Comparison of ENCODE assay signal across 12 cellular contexts in the genomic region with DNA sequence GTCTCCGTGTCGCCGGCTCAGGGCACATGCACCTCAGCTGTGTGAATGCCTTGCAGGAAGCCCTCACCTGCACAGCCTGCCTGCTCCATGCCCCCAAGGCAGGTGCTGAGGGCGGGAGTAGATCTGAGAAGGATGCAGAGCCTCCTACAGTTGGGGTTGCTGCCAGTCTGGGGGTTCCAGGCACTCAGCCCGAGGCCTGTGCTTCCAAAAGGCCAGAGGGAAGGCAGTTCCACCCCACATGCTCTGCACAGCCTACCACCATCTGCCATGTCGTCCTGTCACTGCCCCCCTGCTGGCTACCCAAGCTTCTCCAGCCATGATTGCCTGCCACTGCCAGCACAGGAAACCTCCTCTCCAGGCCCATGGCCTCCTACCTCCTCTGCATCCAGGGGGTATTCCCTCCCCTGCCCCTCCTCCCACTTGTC. TPM values are rescaled to one million over a fixed set of nuclear protein-coding genes. Genes with fewer than 3 reads are reported as not detected.
DNase-seq lines count a peak whose midpoint lies in the region; ATAC-seq and TF ChIP-seq lines count a peak whose summit lies in the region.
"Had no signal": no experiment of that assay in that cellular context is flagged by ENCODE, and none has a peak within 500 bp of the region (broad histone marks: within the 10 kb centered on the region; RNA-seq: fewer than 3 reads in every experiment).

No MANE protein-coding gene starts in this region.

- TF ChIP-seq POLR2A in esophagus squamous epithelium (IDR thresholded peaks at IDR 0.05) = no peak

- peaks cover 85% of the 10 kb centered on the region for H3K79me2 ChIP-seq in MM.1S (ENCODE audit: low read length)

- no peak for DNase-seq in MM.1S
- DNase-seq in esophagus squamous epithelium (lab: John Stamatoyannopoulos, UW) = no peak
- no peak for DNase-seq in stimulated activated CD4-positive, alpha-beta T cell treated with anti-CD3 and anti-CD28 coated beads, Interleukin-4, amount 100 ng/mL, for 4 hours
- DNase-seq in sciatic nerve (ENCODE audit: low spot score) = no peak
- DNase-seq: BE2C, NCI-H2081 treated with DMSO at 0.1 percent for 48 hours had no signal

- 0 out of 2 replicates have a peak overlapping the region, but pooled peaks have one; percentile 11 for H3K4me2 ChIP-seq in MM.1S (ENCODE audit: low read depth, low read length)
- H3K4me2 ChIP-seq: neural progenitor cell had no signal

- no peaks in the 10 kb centered on the region for H4K20me1 ChIP-seq in MM.1S (ENCODE audit: insufficient read depth, low read length)

- H3K9ac ChIP-seq in MM.1S (ENCODE audit: low read length) (no peak overlapping the region), skeletal muscle tissue (ENCODE audit: low read depth in 1 of 3, low read length in 3 of 3) (peak overlapping the region; percentile 19 to 84 (median 34))
- H3K9ac ChIP-seq: neural progenitor cell had no signal

- ATAC-seq in GM18909 (IDR thresholded peaks at IDR 0.05; ENCODE audit: poor library complexity, unreplicated experiment) (no peak), HG02884 (IDR thresholded peaks at IDR 0.05; ENCODE audit: unreplicated experiment) (no peak), sciatic nerve (no peak)
- ATAC-seq: Panc1 had no signal

- H2AFZ ChIP-seq in MM.1S (ENCODE audit: low read length) = no peak overlapping the region
- H2AFZ ChIP-seq: neural progenitor cell had no signal

- no peaks in the 10 kb centered on the region for H3K9me3 ChIP-seq in MM.1S (replicated peaks; ENCODE audit: insufficient read depth, low read length)
- no peaks in the 10 kb centered on the region for H3K9me3 ChIP-seq in esophagus squamous epithelium
- H3K9me3 ChIP-seq in skeletal muscle tissue (ENCODE audit: control insufficient read depth in 3 of 3, low read length in 3 of 3) = no peaks in the 10 kb centered on the region
- H3K9me3 ChIP-seq: BE2C had no signal

- H3K27ac ChIP-seq in C4-2B (peak overlapping the region; percentile 72), MM.1S (ENCODE audit: low read length) (no peak overlapping the region), esophagus squamous epithelium (peak overlapping the region; percentile 56 to 86 (median 82)), skeletal muscle tissue (ENCODE audit: low read depth, low read length) (peak overlapping the region; percentile 89)
- H3K27ac ChIP-seq: neural progenitor cell had no signal

- peaks cover 16% of the 10 kb centered on the region for H3F3A ChIP-seq in MM.1S (ENCODE audit: insufficient read depth, low read length)

- peaks cover 36% of the 10 kb centered on the region for H3K4me1 ChIP-seq in MM.1S (ENCODE audit: low read length)
- H3K4me1 ChIP-seq in esophagus squamous epithelium = peaks cover 62 to 90% (median 81%) of the 10 kb centered on the region in 3 donors
- H3K4me1 ChIP-seq in skeletal muscle tissue (ENCODE audit: control insufficient read depth in 3 of 3, insufficient read depth in 3 of 3, low read length in 3 of 3) = peaks cover 73 to 85% (median 81%) of the 10 kb centered on the region in 3 donors
- H3K4me1 ChIP-seq: BE2C, neural progenitor cell had no signal

- H3K36me3 ChIP-seq in MM.1S (replicated peaks; ENCODE audit: insufficient read depth, low read length) (no peaks in the 10 kb centered on the region), esophagus squamous epithelium (no peaks in the 10 kb centered on the region), skeletal muscle tissue (ENCODE audit: control insufficient read depth in 3 of 3, insufficient read depth in 3 of 3, low read length in 3 of 3) (no peaks in the 10 kb centered on the region)
- H3K36me3 ChIP-seq: BE2C, neural progenitor cell had no signal

- intact Hi-C loops in esophagus squamous epithelium (cut with DNase I) = no loop called here
- intact Hi-C loops in sciatic nerve (cut with DNase I) = no loop called here

- H3K27me3 ChIP-seq in MM.1S (replicated peaks; ENCODE audit: insufficient read depth, low read length) (no peaks in the 10 kb centered on the region), esophagus squamous epithelium (no peaks in the 10 kb centered on the region), skeletal muscle tissue (ENCODE audit: control insufficient read depth in 3 of 3, insufficient read depth in 3 of 3, low read length in 3 of 3) (no peaks in the 10 kb centered on the region)
- H3K27me3 ChIP-seq: BE2C, neural progenitor cell had no signal

- H3K4me3 ChIP-seq in MM.1S (ENCODE audit: low read length) (no peak overlapping the region), esophagus squamous epithelium (no peak overlapping the region), skeletal muscle tissue (ENCODE audit: low read length in 3 of 3) (peak overlapping the region in 1 of 3 donors; percentile 14)
- H3K4me3 ChIP-seq: neural progenitor cell had no signal

- WGBS in esophagus squamous epithelium, 2 donors = 77 to 81% methylated on average over 4 to 6 of the region's 6 CpGs

- H3K9me2 ChIP-seq in MM.1S (replicated peaks; ENCODE audit: insufficient read depth, low read length) = no peaks in the 10 kb centered on the region

- TF ChIP-seq CTCF in C4-2B (conservative IDR thresholded peaks at IDR 0.05) (no peak), MM.1S (IDR thresholded peaks at IDR 0.05; ENCODE audit: low read length) (no peak), esophagus squamous epithelium (IDR thresholded peaks at IDR 0.05) (no peak)

RNA-seq across cellular contexts. Expression of gene ACSS1, which starts 19.3 kb away (rescaled TPM):
- total RNA-seq in esophagus squamous epithelium (10 to 100 TPM in 3 of 4 donors, 1 to 10 TPM in 1; 5.8 to 23.5 (median 11.1) TPM), skeletal muscle tissue (8.9 TPM), sciatic nerve (27.4 TPM)

RNA-seq across cellular contexts. Expression of gene VSX1, which starts 43.3 kb away (rescaled TPM):
- total RNA-seq in esophagus squamous epithelium (not detected), skeletal muscle tissue (not detected), sciatic nerve (not detected)

RNA-seq across cellular contexts. Expression of gene APMAP, which starts 46.1 kb away (rescaled TPM):
- total RNA-seq in esophagus squamous epithelium (10 to 100 TPM; 16.7 to 38.4 (median 25.6) TPM), skeletal muscle tissue (41.2 TPM), sciatic nerve (47.3 TPM)
